24 cellular contexts compared by ENCODE assay signal in the genomic region with DNA sequence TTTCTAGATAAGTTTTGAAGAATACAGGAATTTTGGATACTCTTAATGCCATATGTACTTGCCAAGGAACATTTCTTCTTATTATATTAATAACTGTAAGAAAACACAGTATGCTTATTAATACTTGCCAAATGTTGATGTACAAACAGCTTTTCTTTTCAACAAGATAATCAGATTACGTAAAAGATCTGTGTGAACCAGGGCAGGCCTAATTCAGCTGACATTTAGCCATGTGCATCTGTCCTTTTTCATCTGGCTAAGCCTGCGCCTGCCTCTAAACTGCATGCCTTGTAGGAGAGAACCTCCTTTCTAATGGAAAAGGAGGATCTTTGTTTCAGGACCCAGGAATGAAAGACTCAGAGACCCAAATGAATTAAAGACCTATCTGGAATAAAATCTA.
A peak's percentile ranks its signal among the peaks of the same experiment; 100 is the strongest.
DNase-seq lines count a peak whose midpoint lies in the region; ATAC-seq and TF ChIP-seq lines count a peak whose summit lies in the region.
"Had no signal": no experiment of that assay in that cellular context is flagged by ENCODE, and none has a peak within 500 bp of the region (broad histone marks: within the 10 kb centered on the region; RNA-seq: fewer than 3 reads in every experiment).

No MANE protein-coding gene starts in this region.

- H3K4me1 ChIP-seq in SJCRH30 (peaks cover 28% of the 10 kb centered on the region), tibial nerve (peaks cover 0 to 16% (median 0%) of the 10 kb centered on the region in 4 donors)

- WGBS in tibial nerve, 2 donors, result 48 to 51% methylated on average over 2 of the region's 2 CpGs

- no peaks in the 10 kb centered on the region for H3K27me3 ChIP-seq in SJCRH30
- H3K27me3 ChIP-seq in tibial nerve, result no peaks in the 10 kb centered on the region
- H3K27me3 ChIP-seq: SJSA1 had no signal

- no peak for TF ChIP-seq CTCF in omental fat pad (IDR thresholded peaks at IDR 0.05)
- no peak for TF ChIP-seq CTCF in tibial nerve (IDR thresholded peaks at IDR 0.05)
- no peak for TF ChIP-seq CTCF in natural killer cell (IDR thresholded peaks at IDR 0.05)
- TF ChIP-seq CTCF in GM13977 (IDR thresholded peaks at IDR 0.05; ENCODE audit: extremely low read depth, insufficient read depth, missing control alignments), result no peak

- intact Hi-C loops in Right ventricle myocardium superior (cut with DNase I) (no loop called here), natural killer cell (cut with micrococcal nuclease) (loop anchor here (10.0 kb wide), 1 partner anchor 124 kb away; no protein-coding TSS in a partner anchor)

- H3K27ac Mint-ChIP-seq in natural killer cell, result no peak overlapping the region
- H3K27ac Mint-ChIP-seq: activated CD8-positive, alpha-beta T cell treated with anti-CD3 and anti-CD28 coated beads, Interleukin-2, amount 10 ng/mL, durations not matched to agents 7 days and 5 days; activated naive CD4-positive, alpha-beta T cell treated with anti-CD3 and anti-CD28 coated beads, Interleukin-2, amount 10 ng/mL, durations not matched to agents 7 days and 5 days; endodermal cell; memory B cell had no signal

- in situ Hi-C loops in GM13977 (cut with MboI; ENCODE audit: low pct_unique_long_range_greater_than_20kb, low sequenced_read_pairs, unreplicated experiment), result no loop called here

- H3K36me3 Mint-ChIP-seq in natural killer cell, result no peaks in the 10 kb centered on the region
- H3K36me3 Mint-ChIP-seq: activated naive CD4-positive, alpha-beta T cell treated with anti-CD3 and anti-CD28 coated beads, Interleukin-2, amount 10 ng/mL, durations not matched to agents 7 days and 5 days; CD4-positive, CD25-positive, alpha-beta regulatory T cell had no signal

- H3K27me3 Mint-ChIP-seq in natural killer cell (ENCODE audit: low read depth in 2 of 2), result no peaks in the 10 kb centered on the region
- H3K27me3 Mint-ChIP-seq: activated naive CD4-positive, alpha-beta T cell treated with anti-CD3 and anti-CD28 coated beads, Interleukin-2, amount 10 ng/mL, durations not matched to agents 7 days and 5 days; CD4-positive, CD25-positive, alpha-beta regulatory T cell had no signal

- TF ChIP-seq EP300 in tibial nerve (IDR thresholded peaks at IDR 0.05), result no peak

- H3K4me3 ChIP-seq in SJCRH30 (no peak overlapping the region), tibial nerve (no peak overlapping the region)
- H3K4me3 ChIP-seq: SJSA1 had no signal

- H3K9me3 Mint-ChIP-seq in natural killer cell, result no peaks in the 10 kb centered on the region

- peak overlapping the region; percentile 5; the same call in 1 of the 2 replicates for H3K27ac ChIP-seq in SJCRH30
- H3K27ac ChIP-seq in tibial nerve, result peak overlapping the region in 3 of 4 donors; percentile 5 to 65 (median 47)
- H3K27ac ChIP-seq: SJSA1 had no signal

- peaks cover 0 to 6% of the 10 kb centered on the region in 2 donors for H3K4me1 Mint-ChIP-seq in natural killer cell

- H3K9me3 ChIP-seq in SJCRH30 (replicated peaks) (no peaks in the 10 kb centered on the region), tibial nerve (no peaks in the 10 kb centered on the region)
- H3K9me3 ChIP-seq: SJSA1 had no signal

- ATAC-seq in Right ventricle myocardium superior (ENCODE audit: poor library complexity) (peak; percentile 77), omental fat pad (ENCODE audit: low FRiP score) (peak; percentile 22), GM18861 (IDR thresholded peaks at IDR 0.05; ENCODE audit: unreplicated experiment) (no peak), natural killer cell (no peak)
- ATAC-seq: activated CD4-positive, CD25-positive, alpha-beta regulatory T cell treated with anti-CD3 and anti-CD28 coated beads, Interleukin-2, amount 50 U/mL, for 24 hours; activated CD8-positive, alpha-beta T cell treated with anti-CD3 and anti-CD28 coated beads, Interleukin-2, amount 10 ng/mL, durations not matched to agents 7 days and 5 days; activated T-cell treated with anti-CD3 and anti-CD28 coated beads, Interleukin-2, amount 50 U/mL, for 4 hours; PC-3; stimulated activated naive CD8-positive, alpha-beta T cell treated with anti-CD3 and anti-CD28 coated beads, Interleukin-15, Interleukin-2, amounts not matched to agents 100 U/mL and 50 U/mL, for 24 hours had no signal

- no peak for TF ChIP-seq POLR2A in tibial nerve (IDR thresholded peaks at IDR 0.05)

- no peak overlapping the region for H3K4me3 Mint-ChIP-seq in natural killer cell
- H3K4me3 Mint-ChIP-seq: activated CD8-positive, alpha-beta T cell treated with anti-CD3 and anti-CD28 coated beads, Interleukin-2, amount 10 ng/mL, durations not matched to agents 7 days and 5 days; activated naive CD4-positive, alpha-beta T cell treated with anti-CD3 and anti-CD28 coated beads, Interleukin-2, amount 10 ng/mL, durations not matched to agents 7 days and 5 days; activated T-cell treated with anti-CD3 and anti-CD28 coated beads, Interleukin-2, amount 50 U/mL, for 4 hours; CD4-positive, CD25-positive, alpha-beta regulatory T cell; endodermal cell; memory B cell had no signal

- peak; percentile 35 to 66 for DNase-seq in SJCRH30
- DNase-seq in Right ventricle myocardium superior, result no peak
- DNase-seq in omental fat pad (ENCODE audit: low spot score), result no peak
- no peak for DNase-seq in tibial nerve (ENCODE audit: low spot score in 2 of 2)
- DNase-seq in natural killer cell, result no peak
- DNase-seq in GM13977 (ENCODE audit: low spot score), result no peak
- no peak for DNase-seq in inferior parietal cortex (ENCODE audit: extremely low spot score)
- DNase-seq: activated CD8-positive, alpha-beta T cell treated with anti-CD3 and anti-CD28 coated beads, Interleukin-2, amount 10 ng/mL, durations not matched to agents 7 days and 5 days; activated naive CD4-positive, alpha-beta T cell treated with anti-CD3 and anti-CD28 coated beads, Interleukin-2, amount 10 ng/mL, durations not matched to agents 7 days and 5 days; activated T-cell treated with anti-CD3 and anti-CD28 coated beads, Interleukin-2, amount 50 U/mL, for 4 hours; CD4-positive, CD25-positive, alpha-beta regulatory T cell; DND-41; endodermal cell; KBM-7; kidney; NCI-H1694; PC-3; stimulated activated CD4-positive, alpha-beta T cell treated with anti-CD3 and anti-CD28 coated beads, Interleukin-2, amount 100 ng/mL, for 24 hours; stimulated activated naive CD8-positive, alpha-beta T cell treated with anti-CD3 and anti-CD28 coated beads, Interleukin-15, Interleukin-2, amounts not matched to agents 100 U/mL and 50 U/mL, for 24 hours; T-helper 9 cell had no signal

- H3K36me3 ChIP-seq in SJCRH30 (no peaks in the 10 kb centered on the region), tibial nerve (no peaks in the 10 kb centered on the region)
- H3K36me3 ChIP-seq: SJSA1 had no signal

Comparison
In these comparisons a context has a peak if more than half of its experiments do, and no peak if none do; other contexts are left out.
1. DNase-seq: peak in SJCRH30 (2 of 2); none in Right ventricle myocardium superior (single experiment), omental fat pad (single experiment), tibial nerve (0 of 2), natural killer cell (single experiment), GM13977 (single experiment) and inferior parietal cortex (single experiment).
2. ATAC-seq: peak in Right ventricle myocardium superior (single experiment) and omental fat pad (single experiment); none in GM18861 (single experiment) and natural killer cell (0 of 3).